15 cellular contexts compared by ENCODE assay signal in the genomic region with DNA sequence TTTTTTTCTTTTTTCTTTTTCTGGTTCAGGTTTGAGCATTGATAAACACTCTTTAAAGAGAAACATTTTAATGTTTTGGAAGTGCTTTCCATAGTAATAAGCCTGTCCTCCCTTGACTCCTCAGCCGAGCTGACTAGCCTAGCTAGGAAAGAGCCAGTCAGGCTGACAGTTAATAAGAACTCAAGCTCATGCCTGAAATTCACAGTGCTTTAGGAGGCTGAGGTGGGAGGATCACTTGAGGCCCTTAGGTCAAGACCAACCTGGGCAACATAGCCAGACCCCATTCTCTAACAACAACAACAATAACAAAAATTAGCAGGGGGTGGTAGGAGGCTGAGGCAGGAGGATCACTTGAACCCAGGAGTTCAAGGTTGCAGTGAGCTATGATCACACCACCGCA. TPM values are rescaled to one million over a fixed set of nuclear protein-coding genes. Genes with fewer than 3 reads are reported as not detected.
DNase-seq lines count a peak whose midpoint lies in the region; ATAC-seq and TF ChIP-seq lines count a peak whose summit lies in the region.
"Had no signal": no experiment of that assay in that cellular context is flagged by ENCODE, and none has a peak within 500 bp of the region (broad histone marks: within the 10 kb centered on the region; RNA-seq: fewer than 3 reads in every experiment).

No MANE protein-coding gene starts in this region.

- intact Hi-C loops in left ventricle myocardium inferior (cut with micrococcal nuclease), result no loop called here
- intact Hi-C loops in mammary epithelial cell (cut with micrococcal nuclease), result no loop called here
- intact Hi-C loops in upper lobe of right lung (cut with DNase I), result no loop called here

- WGBS in mammary epithelial cell (ENCODE audit: low coverage, missing lambda C conversion rate), result 48% methylated on average over 2 of the region's 2 CpGs

- dilution Hi-C loops in mammary epithelial cell (cut with HindIII; ENCODE audit: low sequenced_read_pairs), result no loop called here

- no peak overlapping the region for H3K4me3 Mint-ChIP-seq in mesothelial cell of epicardium
- H3K4me3 Mint-ChIP-seq: activated T-helper 17 cell treated with anti-CD3 and anti-CD28 coated beads, Interleukin-2, amount 50 U/mL, for 72 hours had no signal

- peaks cover 7% of the 10 kb centered on the region for H3K79me2 ChIP-seq in mammary epithelial cell (ENCODE audit: insufficient read depth, low read length)

- H3K27me3 Mint-ChIP-seq in mesothelial cell of epicardium (ENCODE audit: low read depth), result no peaks in the 10 kb centered on the region
- H3K27me3 Mint-ChIP-seq: activated T-helper 17 cell treated with anti-CD3 and anti-CD28 coated beads, Interleukin-2, amount 50 U/mL, for 72 hours; naive B cell had no signal

- H3K9me3 Mint-ChIP-seq in mesothelial cell of epicardium, result no peaks in the 10 kb centered on the region
- H3K9me3 Mint-ChIP-seq: activated T-helper 17 cell treated with anti-CD3 and anti-CD28 coated beads, Interleukin-2, amount 50 U/mL, for 72 hours had no signal

- H3K4me1 Mint-ChIP-seq in mesothelial cell of epicardium, result peaks cover 37% of the 10 kb centered on the region
- H3K4me1 Mint-ChIP-seq: activated T-helper 17 cell treated with anti-CD3 and anti-CD28 coated beads, Interleukin-2, amount 50 U/mL, for 72 hours had no signal

- H3K4me1 ChIP-seq in left ventricle myocardium inferior (peaks cover 37% of the 10 kb centered on the region), right atrium auricular region (peaks cover 0 to 8% of the 10 kb centered on the region in 2 donors), mammary epithelial cell (ENCODE audit: insufficient read depth, low read length) (peaks cover 22% of the 10 kb centered on the region), upper lobe of right lung (peaks cover 18% of the 10 kb centered on the region)
- H3K4me1 ChIP-seq: testis had no signal

- CTCF ChIA-PET in mammary epithelial cell (lab: Charles Lee; ENCODE audit: low non-redundant PET), result interaction anchor here (0.5 kb wide), 1 partner anchor 13 kb away, joined by 9 read pairs; no protein-coding TSS in a partner anchor

- BruUV-seq in mammary epithelial cell (replicated peaks; lab: Mats Ljungman, UMichigan), result no TSS peak

- H3K27ac ChIP-seq in left ventricle myocardium inferior (replicated peaks) (peak overlapping the region; percentile 66), right atrium auricular region (peak overlapping the region in 1 of 2 donors; percentile 33), mammary epithelial cell (ENCODE audit: insufficient read depth, low read depth, low read length) (peak overlapping the region; percentile 69), upper lobe of right lung (peak overlapping the region; percentile 24)
- H3K27ac ChIP-seq: testis had no signal

- TF ChIP-seq CTCF in left ventricle myocardium inferior (IDR thresholded peaks at IDR 0.05; ENCODE audit: borderline replicate concordance) (no peak), right atrium auricular region (IDR thresholded peaks at IDR 0.05) (no peak), mammary epithelial cell (conservative IDR thresholded peaks at IDR 0.05 in 1 of 2, IDR thresholded peaks at IDR 0.05 in 1 of 2; ENCODE audit: extremely low read depth in 1 of 2, insufficient read depth in 1 of 2, low read depth in 1 of 2, low read length in 2 of 2) (no peak), mesothelial cell of epicardium (IDR thresholded peaks at IDR 0.05; ENCODE audit: unreplicated experiment) (no peak), upper lobe of right lung (IDR thresholded peaks at IDR 0.05) (no peak)

- H3K36me3 ChIP-seq in left ventricle myocardium inferior (peaks cover 6% of the 10 kb centered on the region), right atrium auricular region (peaks cover 6% of the 10 kb centered on the region), mammary epithelial cell (ENCODE audit: insufficient read depth, low read length) (no peaks in the 10 kb centered on the region), upper lobe of right lung (peaks cover 4% of the 10 kb centered on the region)

- H3K27ac Mint-ChIP-seq in mesothelial cell of epicardium, result peak overlapping the region; percentile 93
- H3K27ac Mint-ChIP-seq: activated T-helper 17 cell treated with anti-CD3 and anti-CD28 coated beads, Interleukin-2, amount 50 U/mL, for 72 hours had no signal

- H3K36me3 Mint-ChIP-seq in mesothelial cell of epicardium, result peaks cover 7% of the 10 kb centered on the region

- no peaks in the 10 kb centered on the region for H3K9me3 ChIP-seq in left ventricle myocardium inferior (replicated peaks)
- no peaks in the 10 kb centered on the region for H3K9me3 ChIP-seq in right atrium auricular region
- no peaks in the 10 kb centered on the region for H3K9me3 ChIP-seq in mammary epithelial cell (replicated peaks; ENCODE audit: insufficient read depth, low read length)
- no peaks in the 10 kb centered on the region for H3K9me3 ChIP-seq in upper lobe of right lung
- H3K9me3 ChIP-seq: testis had no signal

- no peak for ATAC-seq in upper lobe of right lung
- ATAC-seq: activated T-helper 17 cell treated with anti-CD3 and anti-CD28 coated beads, Interleukin-2, amount 50 U/mL, for 72 hours; PC-3 had no signal

- no peak overlapping the region for H3K4me2 ChIP-seq in mammary epithelial cell (ENCODE audit: insufficient read depth, low read depth, low read length)

- H3K4me3 ChIP-seq in left ventricle myocardium inferior (no peak overlapping the region), right atrium auricular region (no peak overlapping the region), mammary epithelial cell (replicated peaks in 1 of 3; ENCODE audit: insufficient read depth in 1 of 3, low read depth in 2 of 3, low read length in 3 of 3) (no peak overlapping the region), upper lobe of right lung (no peak overlapping the region)
- H3K4me3 ChIP-seq: testis had no signal

- DNase-seq in left ventricle myocardium inferior, result no peak
- no peak for DNase-seq in right atrium auricular region (ENCODE audit: low spot score)
- DNase-seq in mammary epithelial cell, result no peak
- DNase-seq in mesothelial cell of epicardium (ENCODE audit: low spot score in 2 of 2, unreplicated experiment in 2 of 2), result no peak
- no peak for DNase-seq in upper lobe of right lung
- no peak for DNase-seq in DMS 273 (lab: John Stamatoyannopoulos, UW; ENCODE audit: unreplicated experiment)
- DNase-seq in dedifferentiated amniotic fluid mesenchymal stem cell (ENCODE audit: extremely low spot score), result no peak
- no peak for DNase-seq in NCI-H1092 treated with DMSO at 0.1 percent for 48 hours (lab: John Stamatoyannopoulos, UW)
- DNase-seq: naive B cell, NCI-H2227 treated with DMSO at 0.1 percent for 48 hours, PC-3, testis had no signal

- H3K27me3 ChIP-seq in left ventricle myocardium inferior (ENCODE audit: low read depth) (no peaks in the 10 kb centered on the region), right atrium auricular region (no peaks in the 10 kb centered on the region), mammary epithelial cell (ENCODE audit: insufficient read depth, low read length) (no peaks in the 10 kb centered on the region), upper lobe of right lung (no peaks in the 10 kb centered on the region)
- H3K27me3 ChIP-seq: testis had no signal

- H2AFZ ChIP-seq in mammary epithelial cell (ENCODE audit: low read depth, low read length), result no peak overlapping the region

- H3K9ac ChIP-seq in mammary epithelial cell (ENCODE audit: insufficient read depth, low read length), result peak overlapping the region; percentile 2

- no peaks in the 10 kb centered on the region for H4K20me1 ChIP-seq in mammary epithelial cell (ENCODE audit: insufficient read depth, low read length)

- in situ Hi-C loops in mammary epithelial cell (cut with MboI; ENCODE audit: low sequenced_read_pairs in 2 of 2), result no loop called here

RNA-seq across cellular contexts. Expression of gene ZCCHC13, which starts 53.4 kb away (rescaled TPM):
- total RNA-seq in left ventricle myocardium inferior (not detected), right atrium auricular region (not detected), mammary epithelial cell (not detected), mesothelial cell of epicardium (not detected in 3 replicates), upper lobe of right lung (not detected)
- not detected for polyA plus RNA-seq in mammary epithelial cell
- polyA minus RNA-seq in mammary epithelial cell, result not detected
- total RNA-seq: activated T-helper 17 cell treated with anti-CD3 and anti-CD28 coated beads, Interleukin-2, amount 50 U/mL, for 72 hours; bronchial epithelial cell; PC-3; T-helper 2 cell treated with Interferon-gamma antibody and Interleukin-4, amounts not matched to agents 100 ng/mL and 5 ng/mL, for 36 hours had no signal
